Comparison of ENCODE assay signal across 18 cellular contexts in the genomic region with DNA sequence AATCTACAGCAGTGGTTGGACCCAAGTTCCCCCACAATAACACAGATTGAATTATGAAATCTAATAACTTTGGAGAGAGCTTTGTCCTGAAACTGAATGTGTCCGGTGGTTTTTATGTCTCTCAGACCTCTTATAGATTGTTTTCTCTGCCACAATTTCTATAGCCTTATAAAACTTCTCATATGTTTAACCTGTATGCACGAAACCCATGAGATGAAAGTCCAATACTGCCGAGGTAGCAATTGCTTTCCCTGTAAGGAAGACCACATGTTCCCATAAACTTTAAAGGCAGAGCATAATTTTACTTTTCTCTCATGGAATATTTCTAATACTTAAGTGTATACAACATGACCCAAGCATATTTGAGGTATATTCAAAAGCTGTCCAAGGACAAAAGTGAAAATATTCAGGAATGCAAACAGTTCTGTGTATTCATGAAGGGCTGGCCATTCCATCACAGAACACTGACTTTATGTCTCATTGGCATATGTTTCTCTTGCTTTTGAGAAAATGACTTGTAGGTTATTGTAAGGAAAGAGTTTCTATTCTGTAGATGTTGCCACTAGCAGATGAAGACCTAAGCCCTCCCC.
"Had no signal": no experiment of that assay in that cellular context is flagged by ENCODE, and none has a peak within 500 bp of the region (broad histone marks: within the 10 kb centered on the region; RNA-seq: fewer than 3 reads in every experiment).

No MANE protein-coding gene starts in this region.

- H3K9me3 ChIP-seq: adrenal gland, prostate gland, right atrium auricular region, testis had no signal

- DNase-seq: activated CD4-positive, alpha-beta T cell treated with anti-CD3 and anti-CD28 coated beads, Interleukin-2, amount 10 ng/mL, durations not matched to agents 7 days and 5 days; activated CD8-positive, alpha-beta T cell treated with anti-CD3 and anti-CD28 coated beads, Interleukin-2, amount 10 ng/mL, durations not matched to agents 7 days and 5 days; activated effector memory CD4-positive, alpha-beta T cell treated with Interleukin-2 at 50 U/mL for 16 hours; activated naive CD4-positive, alpha-beta T cell treated with anti-CD3 and anti-CD28 coated beads, Interleukin-2, amount 10 ng/mL, durations not matched to agents 7 days and 5 days; activated T-cell treated with anti-CD3 and anti-CD28 coated beads, Interleukin-2, amount 50 U/mL, for 4 hours; adrenal gland; effector memory CD8-positive, alpha-beta T cell; left ventricle myocardium superior; occipital lobe; stimulated activated CD4-positive, alpha-beta T cell treated with anti-CD3 and anti-CD28 coated beads, Interleukin-2, amount 100 ng/mL, for 24 hours; stimulated activated naive CD4-positive, alpha-beta T cell treated with Interleukin-2 at 50 U/mL for 16 hours; testis had no signal

- H3K4me1 ChIP-seq: adrenal gland, prostate gland, right atrium auricular region, testis had no signal

- H3K27ac ChIP-seq: adrenal gland, cardiac muscle cell, prostate gland, right atrium auricular region, testis had no signal

- H3K4me3 ChIP-seq: adrenal gland, cardiac muscle cell, prostate gland, right atrium auricular region, testis had no signal

- H3K27ac Mint-ChIP-seq: activated CD4-positive, alpha-beta T cell treated with anti-CD3 and anti-CD28 coated beads, Interleukin-2, amount 10 ng/mL, durations not matched to agents 7 days and 5 days; activated CD8-positive, alpha-beta T cell treated with anti-CD3 and anti-CD28 coated beads, Interleukin-2, amount 10 ng/mL, durations not matched to agents 7 days and 5 days; activated naive CD4-positive, alpha-beta T cell treated with anti-CD3 and anti-CD28 coated beads, Interleukin-2, amount 10 ng/mL, durations not matched to agents 7 days and 5 days; T-helper 1 cell treated with Interleukin-12 subunit alpha and Interleukin-12 subunit beta and Interleukin-4 antibody, amounts not matched to agents 30 μg/mL and 1 μg/mL, for 36 hours; type B pancreatic cell had no signal

- H3K36me3 Mint-ChIP-seq: activated naive CD4-positive, alpha-beta T cell treated with anti-CD3 and anti-CD28 coated beads, Interleukin-2, amount 10 ng/mL, durations not matched to agents 7 days and 5 days; type B pancreatic cell had no signal

- H3K27me3 Mint-ChIP-seq: activated CD4-positive, alpha-beta T cell treated with anti-CD3 and anti-CD28 coated beads, Interleukin-2, amount 10 ng/mL, durations not matched to agents 7 days and 5 days; activated naive CD4-positive, alpha-beta T cell treated with anti-CD3 and anti-CD28 coated beads, Interleukin-2, amount 10 ng/mL, durations not matched to agents 7 days and 5 days; effector memory CD8-positive, alpha-beta T cell had no signal

- H3K36me3 ChIP-seq: adrenal gland, cardiac muscle cell, prostate gland, right atrium auricular region had no signal

- H3K27me3 ChIP-seq: adrenal gland, right atrium auricular region, testis had no signal

- H3K9me3 Mint-ChIP-seq: activated CD4-positive, alpha-beta T cell treated with anti-CD3 and anti-CD28 coated beads, Interleukin-2, amount 10 ng/mL, durations not matched to agents 7 days and 5 days; activated naive CD4-positive, alpha-beta T cell treated with anti-CD3 and anti-CD28 coated beads, Interleukin-2, amount 10 ng/mL, durations not matched to agents 7 days and 5 days; activated T-cell treated with anti-CD3 and anti-CD28 coated beads, Interleukin-2, amount 50 U/mL, for 4 hours; effector memory CD8-positive, alpha-beta T cell; T-helper 1 cell treated with Interleukin-12 subunit alpha and Interleukin-12 subunit beta and Interleukin-4 antibody, amounts not matched to agents 30 μg/mL and 1 μg/mL, for 36 hours; type B pancreatic cell had no signal

- ATAC-seq: activated CD8-positive, alpha-beta T cell treated with anti-CD3 and anti-CD28 coated beads, Interleukin-2, amount 10 ng/mL, durations not matched to agents 7 days and 5 days; effector memory CD8-positive, alpha-beta T cell; left ventricle myocardium superior had no signal

- H3K4me3 Mint-ChIP-seq: activated CD4-positive, alpha-beta T cell treated with anti-CD3 and anti-CD28 coated beads, Interleukin-2, amount 10 ng/mL, durations not matched to agents 7 days and 5 days; activated CD8-positive, alpha-beta T cell treated with anti-CD3 and anti-CD28 coated beads, Interleukin-2, amount 10 ng/mL, durations not matched to agents 7 days and 5 days; activated naive CD4-positive, alpha-beta T cell treated with anti-CD3 and anti-CD28 coated beads, Interleukin-2, amount 10 ng/mL, durations not matched to agents 7 days and 5 days; activated T-cell treated with anti-CD3 and anti-CD28 coated beads, Interleukin-2, amount 50 U/mL, for 4 hours; effector memory CD8-positive, alpha-beta T cell; T-helper 1 cell treated with Interleukin-12 subunit alpha and Interleukin-12 subunit beta and Interleukin-4 antibody, amounts not matched to agents 30 μg/mL and 1 μg/mL, for 36 hours; type B pancreatic cell had no signal

- FAIRE-seq: frontal cortex had no signal
